In the genomic region with DNA sequence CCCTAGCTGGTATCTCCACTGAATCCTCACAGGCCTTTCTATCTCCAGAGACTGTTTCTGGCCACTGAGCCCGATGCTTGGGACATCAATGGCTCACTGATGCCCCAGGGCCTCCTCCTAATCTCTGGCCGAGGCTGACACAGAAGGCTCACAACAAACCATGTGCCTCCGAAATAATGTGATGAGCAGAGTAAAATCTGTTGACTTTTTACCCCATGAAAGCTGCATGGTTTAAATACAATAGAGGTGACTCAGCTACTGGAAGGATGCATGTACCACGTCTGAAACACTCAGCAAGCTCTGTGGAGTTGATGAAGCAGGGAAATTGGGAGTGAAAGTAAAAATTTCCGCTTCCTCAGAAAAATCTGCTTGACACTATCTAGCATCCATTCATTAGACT, we compare ENCODE assay signal across 16 cellular contexts.
DNase-seq lines count a peak whose midpoint lies in the region; ATAC-seq and TF ChIP-seq lines count a peak whose summit lies in the region.
"Had no signal": no experiment of that assay in that cellular context is flagged by ENCODE, and none has a peak within 500 bp of the region (broad histone marks: within the 10 kb centered on the region; RNA-seq: fewer than 3 reads in every experiment).

No MANE protein-coding gene starts in this region.

- intact Hi-C loops in PC-9 (cut with micrococcal nuclease; ENCODE audit: unreplicated experiment) = no loop called here

- no peak overlapping the region for H2AFZ ChIP-seq in PC-9

- no peak for ATAC-seq in HG03025 (IDR thresholded peaks at IDR 0.05; ENCODE audit: low FRiP score, unreplicated experiment)

- H3K27me3 ChIP-seq in PC-9 (ENCODE audit: insufficient read depth, low read depth) = no peaks in the 10 kb centered on the region
- H3K27me3 ChIP-seq: heart right ventricle, right lobe of liver, tibial artery had no signal

- H3K4me3 ChIP-seq in AG10803 (ENCODE audit: low read length) = no peak overlapping the region
- H3K4me3 ChIP-seq in PC-9 = no peak overlapping the region
- H3K4me3 ChIP-seq: heart right ventricle, right lobe of liver, tibial artery had no signal

- H3K27ac Mint-ChIP-seq in mesothelial cell of epicardium = peak overlapping the region; percentile 63
- H3K27ac Mint-ChIP-seq: B cell had no signal

- H3K4me1 Mint-ChIP-seq in mesothelial cell of epicardium = peaks cover 22% of the 10 kb centered on the region

- no peak overlapping the region for H3K27ac ChIP-seq in PC-9
- H3K27ac ChIP-seq in epithelial cell of prostate = peak overlapping the region; percentile 22
- H3K27ac ChIP-seq: right lobe of liver, tibial artery had no signal

- no peak for TF ChIP-seq CTCF in AG10803 (conservative IDR thresholded peaks at IDR 0.05; ENCODE audit: low read length)
- TF ChIP-seq CTCF in PC-9 (conservative IDR thresholded peaks at IDR 0.05) = no peak
- TF ChIP-seq CTCF in mesothelial cell of epicardium (IDR thresholded peaks at IDR 0.05; ENCODE audit: unreplicated experiment) = no peak

- no peaks in the 10 kb centered on the region for H3K4me1 ChIP-seq in PC-9 (replicated peaks; ENCODE audit: insufficient read depth)
- H3K4me1 ChIP-seq: right lobe of liver had no signal

- H3K36me3 ChIP-seq in PC-9 (ENCODE audit: low read depth) = no peaks in the 10 kb centered on the region
- H3K36me3 ChIP-seq: heart right ventricle, right lobe of liver, tibial artery had no signal

- CTCF ChIA-PET in PC-9 (lab: Charles Lee) = no interaction called here

- no peaks in the 10 kb centered on the region for H3F3A ChIP-seq in PC-9 (ENCODE audit: insufficient read depth, low read depth)

- no peaks in the 10 kb centered on the region for H3K9me2 ChIP-seq in PC-9 (ENCODE audit: insufficient read depth)

- DNase-seq in AG10803 (ENCODE audit: low read depth) = peak; percentile 76
- DNase-seq in PC-9 = peak in 1 of 2 experiments; percentile 49
- DNase-seq in epithelial cell of prostate (ENCODE audit: low read depth, low spot score) = no peak
- DNase-seq in mesothelial cell of epicardium (ENCODE audit: low spot score in 2 of 2, unreplicated experiment in 2 of 2) = no peak
- DNase-seq in NOMO-1 treated with dmso at 0.1 percent for 144 hours (lab: John Stamatoyannopoulos, UW; ENCODE audit: unreplicated experiment) = no peak
- DNase-seq in activated CD4-positive, alpha-beta T cell treated with anti-CD3 and anti-CD28 coated beads for 1 hour = no peak
- no peak for DNase-seq in NCI-H2081 (lab: John Stamatoyannopoulos, UW)
- DNase-seq: activated CD4-positive, alpha-beta T cell treated with anti-CD3 and anti-CD28 coated beads, Interleukin-2, amount 50 U/mL, for 48 hours; activated naive CD4-positive, alpha-beta T cell; cortex of kidney; GF-D8; heart right ventricle; right lobe of liver; tibial artery had no signal

- no TSS peak for BruUV-seq in PC-9 (replicated peaks; lab: Mats Ljungman, UMichigan)

- H3K4me2 ChIP-seq in PC-9 = 0 out of 2 replicates have a peak overlapping the region, but pooled peaks have one; percentile 7

- peaks cover 15% of the 10 kb centered on the region for H3K9me3 Mint-ChIP-seq in mesothelial cell of epicardium

- H3K79me2 ChIP-seq in PC-9 (ENCODE audit: low read depth) = no peaks in the 10 kb centered on the region

- peaks cover 14% of the 10 kb centered on the region for H3K36me3 Mint-ChIP-seq in mesothelial cell of epicardium

- POLR2A ChIA-PET in PC-9 (lab: Charles Lee; ENCODE audit: unreplicated experiment) = no interaction called here

- no peaks in the 10 kb centered on the region for H4K20me1 ChIP-seq in PC-9 (ENCODE audit: insufficient read depth)

- H3K27me3 Mint-ChIP-seq in mesothelial cell of epicardium (ENCODE audit: low read depth) = no peaks in the 10 kb centered on the region
- H3K27me3 Mint-ChIP-seq: B cell had no signal

- no peak overlapping the region for H3K4me3 Mint-ChIP-seq in mesothelial cell of epicardium
- H3K4me3 Mint-ChIP-seq: B cell had no signal

- H3K9me3 ChIP-seq in PC-9 (ENCODE audit: insufficient read depth, low read depth) = no peaks in the 10 kb centered on the region
- H3K9me3 ChIP-seq: right lobe of liver, tibial artery had no signal
